ENCODE assay signal across 16 cellular contexts in the genomic region with DNA sequence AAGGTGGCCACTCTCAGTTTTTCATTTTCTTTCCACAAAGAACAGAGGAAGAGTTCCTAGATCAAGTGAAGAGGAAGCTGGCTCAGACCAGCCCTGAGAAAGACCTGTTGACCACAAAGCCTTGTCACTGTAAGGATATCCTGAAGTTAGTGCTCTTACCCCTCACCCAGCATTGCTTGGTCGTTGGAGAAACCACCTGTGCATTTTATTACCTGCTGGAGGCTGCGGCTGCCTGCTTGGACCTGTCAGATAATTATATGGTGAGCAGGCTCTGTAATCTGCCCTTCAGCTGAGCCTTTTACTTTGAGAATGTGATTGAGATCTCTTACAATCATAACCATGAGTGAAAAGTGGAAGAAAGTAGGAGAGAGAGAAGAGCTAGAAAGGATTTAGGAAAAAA. TPM values are rescaled to one million over a fixed set of nuclear protein-coding genes. Genes with fewer than 3 reads are reported as not detected.
"Had no signal": no experiment of that assay in that cellular context is flagged by ENCODE, and none has a peak within 500 bp of the region (broad histone marks: within the 10 kb centered on the region; RNA-seq: fewer than 3 reads in every experiment).

No MANE protein-coding gene starts in this region.

- H3K9me3 ChIP-seq: heart left ventricle, left lung, spleen, tibial nerve, vagina had no signal

- H3K4me3 ChIP-seq: heart left ventricle, left lung, spleen, tibial nerve, vagina had no signal

- H3K27me3 ChIP-seq: heart left ventricle, left lung, spleen, tibial nerve, vagina had no signal

- H3K27ac ChIP-seq: heart left ventricle, left lung, spleen, tibial nerve, vagina had no signal

- DNase-seq: activated CD4-positive, alpha-beta T cell treated with anti-CD3 and anti-CD28 coated beads for 48 hours; activated CD8-positive, alpha-beta T cell treated with anti-CD3 and anti-CD28 coated beads, Interleukin-2, amount 10 ng/mL, durations not matched to agents 7 days and 5 days; activated naive CD4-positive, alpha-beta T cell treated with anti-CD3 and anti-CD28 coated beads, Interleukin-2, amount 10 ng/mL, durations not matched to agents 7 days and 5 days; heart left ventricle; left lung; natural killer cell; occipital lobe; spleen; stimulated activated CD4-positive, alpha-beta T cell treated with anti-CD3 and anti-CD28 coated beads, Interleukin-1b, Interleukin-23, amount 100 ng/mL, for 48 hours; stimulated activated naive B cell treated with anti-CD40 and anti-IgM and Interleukin-4, amounts not matched to agents 10 μg/mL and 1 μg/mL and 100 μg/mL, for 72 hours had no signal

- H3K4me1 ChIP-seq: heart left ventricle, left lung, spleen, tibial nerve, vagina had no signal

RNA-seq across cellular contexts. Expression of gene TREML1, which starts 21.9 kb away (rescaled TPM):
- total RNA-seq: activated CD8-positive, alpha-beta T cell treated with anti-CD3 and anti-CD28 coated beads, Interleukin-2, amount 10 ng/mL, durations not matched to agents 7 days and 5 days; activated T-helper 17 cell treated with anti-CD3 and anti-CD28 coated beads, Interleukin-2, amount 50 U/mL, for 72 hours; cardiac septum; occipital lobe; pulmonary artery endothelial cell; vagina; WTC11 had no signal

RNA-seq across cellular contexts. Expression of gene TREM2, which starts 30.7 kb away (rescaled TPM):
- total RNA-seq: activated CD8-positive, alpha-beta T cell treated with anti-CD3 and anti-CD28 coated beads, Interleukin-2, amount 10 ng/mL, durations not matched to agents 7 days and 5 days; activated T-helper 17 cell treated with anti-CD3 and anti-CD28 coated beads, Interleukin-2, amount 50 U/mL, for 72 hours; natural killer cell; pulmonary artery endothelial cell; WTC11 had no signal
